Comparison of ENCODE assay signal across 8 cellular contexts in genomic region chr11:29518389-29519174, GRCh38.
DNase-seq lines count a peak whose midpoint lies in the region; ATAC-seq and TF ChIP-seq lines count a peak whose summit lies in the region.
"Had no signal": no experiment of that assay in that cellular context is flagged by ENCODE, and none has a peak within 500 bp of the region (broad histone marks: within the 10 kb centered on the region; RNA-seq: fewer than 3 reads in every experiment).

No MANE protein-coding gene starts in this region.

- peak; percentile 84 for ATAC-seq in GM18870 (IDR thresholded peaks at IDR 0.05; ENCODE audit: unreplicated experiment)
- ATAC-seq in GM19351 (IDR thresholded peaks at IDR 0.05; ENCODE audit: unreplicated experiment), result no peak

- no peaks in the 10 kb centered on the region for H3K27me3 ChIP-seq in WERI-Rb-1 (ENCODE audit: insufficient read depth, low read depth, severe bottlenecking)
- no peaks in the 10 kb centered on the region for H3K27me3 ChIP-seq in neutrophil

- TF ChIP-seq CTCF in WERI-Rb-1 (IDR thresholded peaks at IDR 0.05; ENCODE audit: low read depth, low read length) (peak; percentile 44), neutrophil (IDR thresholded peaks at IDR 0.05) (no peak)

- no peak overlapping the region for H3K4me3 ChIP-seq in Jurkat, Clone E6-1 (ENCODE audit: low read length)
- H3K4me3 ChIP-seq in WERI-Rb-1 (ENCODE audit: low read depth, low read length), result no peak overlapping the region
- peak overlapping the region in 1 of 2 experiments; percentile 51 for H3K4me3 ChIP-seq in neutrophil (ENCODE audit: low read depth in 1 of 2, low read length in 1 of 2)

- peaks cover 7% of the 10 kb centered on the region for H3K9me3 ChIP-seq in WERI-Rb-1 (ENCODE audit: severe bottlenecking)
- no peaks in the 10 kb centered on the region for H3K9me3 ChIP-seq in neutrophil

- H3K36me3 ChIP-seq in WERI-Rb-1 (no peaks in the 10 kb centered on the region), neutrophil (no peaks in the 10 kb centered on the region)

- H3K27ac ChIP-seq in WERI-Rb-1 (no peak overlapping the region), neutrophil (peak overlapping the region; percentile 62)

- DNase-seq in Jurkat, Clone E6-1 (ENCODE audit: low read depth, low spot score), result peak; percentile 33
- DNase-seq in WERI-Rb-1 (peak; percentile 22), NCI-H1417 treated with DMSO at 0.1 percent for 48 hours (lab: John Stamatoyannopoulos, UW) (no peak), dedifferentiated amniotic fluid mesenchymal stem cell (ENCODE audit: extremely low spot score) (no peak)
- DNase-seq: SHP77 had no signal

- peaks cover 0 to 34% of the 10 kb centered on the region in 2 experiments for H3K4me1 ChIP-seq in neutrophil (ENCODE audit: control insufficient read depth in 1 of 2, insufficient read depth in 1 of 2, low read depth in 1 of 2, low read length in 1 of 2)

Comparison
In these comparisons a context has a peak if more than half of its experiments do, and no peak if none do; other contexts are left out.
1. DNase-seq: peak in Jurkat, Clone E6-1 (single experiment) and WERI-Rb-1 (single experiment); none in NCI-H1417 treated with DMSO at 0.1 percent for 48 hours (single experiment) and dedifferentiated amniotic fluid mesenchymal stem cell (single experiment).